In the genomic region with DNA sequence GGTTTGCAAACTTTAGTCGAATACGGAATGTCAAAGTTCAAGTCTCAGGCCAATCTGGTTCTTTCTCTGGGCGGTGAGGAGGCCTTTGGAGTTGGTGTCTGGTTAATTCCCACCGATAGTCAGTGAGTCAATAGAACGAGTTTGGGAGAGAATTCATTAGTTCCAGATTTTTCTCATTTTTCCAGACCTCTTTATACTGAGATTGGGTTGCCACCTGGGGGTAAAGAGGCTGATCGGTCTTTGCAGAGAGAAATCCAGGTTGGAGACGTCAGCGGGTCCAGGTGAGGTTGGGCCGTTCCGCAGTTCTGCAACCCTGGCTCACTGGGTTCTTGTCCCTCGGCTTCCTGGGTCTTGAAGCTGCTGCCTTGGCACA, we compare ENCODE assay signal across 9 cellular contexts. TPM values are rescaled to one million over a fixed set of nuclear protein-coding genes. Genes with fewer than 3 reads are reported as not detected.
A peak's percentile ranks its signal among the peaks of the same experiment; 100 is the strongest.
DNase-seq lines count a peak whose midpoint lies in the region; ATAC-seq and TF ChIP-seq lines count a peak whose summit lies in the region.
"Had no signal": no experiment of that assay in that cellular context is flagged by ENCODE, and none has a peak within 500 bp of the region (broad histone marks: within the 10 kb centered on the region; RNA-seq: fewer than 3 reads in every experiment).

No MANE protein-coding gene starts in this region.

- no peak for DNase-seq in left ventricle myocardium inferior
- no peak for DNase-seq in left cardiac atrium
- DNase-seq in coronary artery (ENCODE audit: low spot score): no peak
- DNase-seq in uterus: no peak
- no peak for DNase-seq in stimulated activated CD4-positive, alpha-beta T cell treated with anti-CD3 and anti-CD28 coated beads, Interleukin-2, amount 100 ng/mL, for 48 hours
- DNase-seq in NCI-H187 treated with DMSO at 0.1 percent for 48 hours (lab: John Stamatoyannopoulos, UW): no peak
- DNase-seq in NCI-H1048 (lab: John Stamatoyannopoulos, UW): no peak
- DNase-seq: NCI-H2171 had no signal

- ATAC-seq in left cardiac atrium: no peak

- peak overlapping the region; percentile 75 for H3K27ac ChIP-seq in left ventricle myocardium inferior (replicated peaks)
- H3K27ac ChIP-seq in coronary artery: peak overlapping the region; percentile 88 to 92
- peak overlapping the region; percentile 37 for H3K27ac ChIP-seq in muscle layer of colon (ENCODE audit: low read depth, low read length)
- H3K27ac ChIP-seq in uterus: peak overlapping the region; percentile 88 to 99

- H3K36me3 ChIP-seq in left ventricle myocardium inferior (no peaks in the 10 kb centered on the region), muscle layer of colon (ENCODE audit: insufficient read depth, low read length) (no peaks in the 10 kb centered on the region), uterus (no peaks in the 10 kb centered on the region)

- H3K4me1 ChIP-seq in left ventricle myocardium inferior (peaks cover 74% of the 10 kb centered on the region), muscle layer of colon (ENCODE audit: insufficient read depth, low read length) (peaks cover 26% of the 10 kb centered on the region), uterus (no peaks in the 10 kb centered on the region)

- H3K27me3 ChIP-seq in left ventricle myocardium inferior (ENCODE audit: low read depth) (no peaks in the 10 kb centered on the region), muscle layer of colon (ENCODE audit: control insufficient read depth in 1 of 2, insufficient read depth in 2 of 2, low read length in 2 of 2) (no peaks in the 10 kb centered on the region), uterus (no peaks in the 10 kb centered on the region)

- TF ChIP-seq POLR2A in uterus (IDR thresholded peaks at IDR 0.05): no peak

- intact Hi-C loops in left ventricle myocardium inferior (cut with micrococcal nuclease) (loop anchor here (5.0 kb wide), 1 partner anchor 39 kb away; no protein-coding TSS in a partner anchor), left cardiac atrium (cut with DNase I) (loop anchor here in 1 of 2 donors (5.0 kb wide), 3 partner anchors 39 to 414 kb away; no protein-coding TSS in a partner anchor), uterus (cut with DNase I; ENCODE audit: low total_unique reads) (loop anchor here (10.0 kb wide), 1 partner anchor 306 kb away; no protein-coding TSS in a partner anchor)

- TF ChIP-seq CTCF in left ventricle myocardium inferior (IDR thresholded peaks at IDR 0.05; ENCODE audit: borderline replicate concordance) (no peak), coronary artery (IDR thresholded peaks at IDR 0.05) (no peak), uterus (IDR thresholded peaks at IDR 0.05) (no peak)

- H3K9me3 ChIP-seq in left ventricle myocardium inferior (replicated peaks): no peaks in the 10 kb centered on the region
- no peaks in the 10 kb centered on the region for H3K9me3 ChIP-seq in muscle layer of colon (ENCODE audit: low read length)
- no peaks in the 10 kb centered on the region for H3K9me3 ChIP-seq in uterus

- H3K9ac ChIP-seq in muscle layer of colon (ENCODE audit: low read length): no peak overlapping the region

- H3K4me3 ChIP-seq in left ventricle myocardium inferior (peak overlapping the region; percentile 92), coronary artery (peak overlapping the region; percentile 94), muscle layer of colon (ENCODE audit: low read depth in 1 of 2, low read length in 2 of 2) (peak overlapping the region in 1 of 2 donors; percentile 59), uterus (peak overlapping the region; percentile 58 to 98)

RNA-seq across cellular contexts. Expression of gene CUX1, which starts 1.3 kb away (rescaled TPM):
- total RNA-seq in left ventricle myocardium inferior (125 TPM), left cardiac atrium (100 to 1,000 TPM in 1 of 2 donors, 10 to 100 TPM in 1; 81.6 to 108 TPM), uterus (100 to 1,000 TPM in 1 of 4 donors, 10 to 100 TPM in 3; 58.2 to 295 (median 76.9) TPM)

Comparison
In these comparisons a context has a peak if more than half of its experiments do, and no peak if none do; other contexts are left out.
1. H3K27ac ChIP-seq: peak in every context shown above with its lines; median percentile 94 in uterus; 90 in coronary artery; 75 in left ventricle myocardium inferior; 37 in muscle layer of colon.